Comparison of ENCODE assay signal across 9 cellular contexts in genomic region chr3:5252111-5252510, GRCh38.
"Had no signal": no experiment of that assay in that cellular context is flagged by ENCODE, and none has a peak within 500 bp of the region (broad histone marks: within the 10 kb centered on the region; RNA-seq: fewer than 3 reads in every experiment).

No MANE protein-coding gene starts in this region.

- H3K27ac ChIP-seq: GM23248 had no signal

- FAIRE-seq: H54, HTR-8/SVneo, K562 had no signal

- H3K4me3 ChIP-seq: GM23248, K562 had no signal

- H3K9me3 Mint-ChIP-seq: H9 had no signal

- H3K4me3 Mint-ChIP-seq: H9 had no signal

- H3K9ac ChIP-seq: GM23248 had no signal

- DNase-seq: GM23248, GOT3, H9, HCEC 1CT, IMR-90, KG1 had no signal
